Comparison of ENCODE assay signal across 25 cellular contexts in the genomic region with DNA sequence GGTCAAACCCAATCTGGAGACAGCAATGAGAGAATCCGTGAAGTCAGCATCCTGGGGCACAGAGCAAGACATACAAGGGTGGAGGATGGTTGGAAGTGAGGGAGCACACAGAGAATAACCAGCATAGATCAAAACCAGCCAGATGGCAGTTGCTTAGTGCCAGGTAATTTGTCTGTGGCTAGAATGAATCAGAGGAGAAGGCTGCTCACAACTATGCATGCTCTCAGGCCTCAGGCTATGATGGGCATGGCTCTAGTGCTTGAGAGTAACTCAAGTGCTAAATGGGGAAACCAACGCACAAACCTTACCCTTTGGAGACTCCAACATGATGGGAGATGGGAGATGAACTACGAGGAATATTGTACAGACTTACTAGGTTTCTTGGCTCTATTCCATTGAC.
"Had no signal": no experiment of that assay in that cellular context is flagged by ENCODE, and none has a peak within 500 bp of the region (broad histone marks: within the 10 kb centered on the region; RNA-seq: fewer than 3 reads in every experiment).

No MANE protein-coding gene starts in this region.

- H3K36me3 ChIP-seq: colonic mucosa, esophagus squamous epithelium, heart right ventricle, lower lobe of right lung, tibial nerve had no signal

- ATAC-seq: activated T-cell treated with anti-CD3 and anti-CD28 coated beads, Interleukin-2, amount 50 U/mL, for 4 hours; effector memory CD8-positive, alpha-beta T cell; heart right ventricle; lower lobe of right lung; right cardiac atrium; stimulated activated naive CD8-positive, alpha-beta T cell treated with anti-CD3 and anti-CD28 coated beads, Interleukin-15, amount 100 ng/mL, for 72 hours had no signal

- H3K27ac ChIP-seq: colonic mucosa, dorsolateral prefrontal cortex, esophagus squamous epithelium, heart right ventricle, lower lobe of right lung, parathyroid adenoma, skin epidermis, tibial nerve had no signal

- H3K27me3 ChIP-seq: colonic mucosa, esophagus squamous epithelium, heart right ventricle, tibial nerve had no signal

- H3K9ac ChIP-seq: parathyroid adenoma had no signal

- H3K4me3 ChIP-seq: colonic mucosa, dorsolateral prefrontal cortex, esophagus squamous epithelium, heart right ventricle, lower lobe of right lung, skin epidermis, tibial nerve had no signal

- H2AFZ ChIP-seq: parathyroid adenoma had no signal

- H3K9me3 ChIP-seq: colonic mucosa, esophagus squamous epithelium, lower lobe of right lung had no signal

- FAIRE-seq: astrocyte, endothelial cell of umbilical vein had no signal

- H3K79me2 ChIP-seq: parathyroid adenoma had no signal

- H3K4me1 ChIP-seq: colonic mucosa, esophagus squamous epithelium, heart right ventricle, lower lobe of right lung, parathyroid adenoma, tibial nerve had no signal

- DNase-seq: activated B cell treated with CpG ODN at 0.5 μM for 24 hours; activated CD4-positive, alpha-beta T cell treated with anti-CD3 and anti-CD28 coated beads for 4 hours; activated CD4-positive, alpha-beta T cell treated with anti-CD3 and anti-CD28 coated beads, Interleukin-2, amount 50 U/mL, for 48 hours; activated CD8-positive, alpha-beta memory T cell treated with anti-CD3 and anti-CD28 coated beads, Interleukin-2, amount 50 U/mL, for 48 hours; activated naive CD4-positive, alpha-beta T cell treated with Interleukin-2 at 50 U/mL for 16 hours; activated naive CD8-positive, alpha-beta T cell treated with anti-CD3 and anti-CD28 coated beads for 36 hours; activated T-cell treated with anti-CD3 and anti-CD28 coated beads, Interleukin-2, amount 50 U/mL, for 4 hours; colonic mucosa; dorsolateral prefrontal cortex; effector memory CD8-positive, alpha-beta T cell; esophagus squamous epithelium; heart right ventricle; islet precursor cell; lower lobe of right lung; naive B cell; nucleus accumbens; right cardiac atrium; stimulated activated CD4-positive, alpha-beta T cell treated with anti-CD3 and anti-CD28 coated beads, Interleukin-1b, Interleukin-23, amount 100 ng/mL, for 48 hours; stimulated activated naive CD8-positive, alpha-beta T cell treated with anti-CD3 and anti-CD28 coated beads, Interleukin-15, amount 100 ng/mL, for 72 hours; T-helper 9 cell had no signal
